Comparison of ENCODE assay signal across 2 cellular contexts in genomic region chr7:76201732-76202665, GRCh38.
TF ChIP-seq lines count a peak whose summit lies in the region.

A gene with protein sequence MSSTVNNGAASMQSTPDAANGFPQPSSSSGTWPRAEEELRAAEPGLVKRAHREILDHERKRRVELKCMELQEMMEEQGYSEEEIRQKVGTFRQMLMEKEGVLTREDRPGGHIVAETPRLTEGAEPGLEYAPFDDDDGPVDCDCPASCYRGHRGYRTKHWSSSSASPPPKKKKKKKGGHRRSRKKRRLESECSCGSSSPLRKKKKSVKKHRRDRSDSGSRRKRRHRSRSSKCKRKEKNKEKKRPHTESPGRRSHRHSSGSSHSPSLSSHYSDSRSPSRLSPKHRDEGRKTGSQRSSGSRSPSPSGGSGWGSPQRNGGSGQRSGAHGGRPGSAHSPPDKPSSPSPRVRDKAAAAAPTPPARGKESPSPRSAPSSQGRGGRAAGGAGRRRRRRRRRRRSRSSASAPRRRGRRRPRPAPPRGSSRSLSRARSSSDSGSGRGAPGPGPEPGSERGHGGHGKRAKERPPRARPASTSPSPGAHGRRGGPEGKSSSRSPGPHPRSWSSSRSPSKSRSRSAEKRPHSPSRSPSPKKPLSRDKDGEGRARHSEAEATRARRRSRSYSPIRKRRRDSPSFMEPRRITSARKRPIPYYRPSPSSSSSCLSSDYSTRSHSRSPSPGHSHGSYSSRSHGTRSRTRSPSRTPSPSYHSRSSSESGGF (plus strand): TSS chr7:76201896. CDS start chr7:76235067, 33,171 bp downstream.

TF ChIP-seq in GM12891, 5 proteins besides CTCF, POLR2A, EP300 and RAD21:
- TF ChIP-seq POU2F2 (IDR thresholded peaks at IDR 0.05; ENCODE audit: low read depth, low read length) (0 out of 2 replicates have a peak, but pooled peaks have one; percentile 11), POLR2AphosphoS5 (IDR thresholded peaks at IDR 0.05; ENCODE audit: low read depth, low read length) (no peak)

TF ChIP-seq in H1, 55 proteins besides CTCF, POLR2A, EP300 and RAD21:
- TF ChIP-seq, protein P1, sequence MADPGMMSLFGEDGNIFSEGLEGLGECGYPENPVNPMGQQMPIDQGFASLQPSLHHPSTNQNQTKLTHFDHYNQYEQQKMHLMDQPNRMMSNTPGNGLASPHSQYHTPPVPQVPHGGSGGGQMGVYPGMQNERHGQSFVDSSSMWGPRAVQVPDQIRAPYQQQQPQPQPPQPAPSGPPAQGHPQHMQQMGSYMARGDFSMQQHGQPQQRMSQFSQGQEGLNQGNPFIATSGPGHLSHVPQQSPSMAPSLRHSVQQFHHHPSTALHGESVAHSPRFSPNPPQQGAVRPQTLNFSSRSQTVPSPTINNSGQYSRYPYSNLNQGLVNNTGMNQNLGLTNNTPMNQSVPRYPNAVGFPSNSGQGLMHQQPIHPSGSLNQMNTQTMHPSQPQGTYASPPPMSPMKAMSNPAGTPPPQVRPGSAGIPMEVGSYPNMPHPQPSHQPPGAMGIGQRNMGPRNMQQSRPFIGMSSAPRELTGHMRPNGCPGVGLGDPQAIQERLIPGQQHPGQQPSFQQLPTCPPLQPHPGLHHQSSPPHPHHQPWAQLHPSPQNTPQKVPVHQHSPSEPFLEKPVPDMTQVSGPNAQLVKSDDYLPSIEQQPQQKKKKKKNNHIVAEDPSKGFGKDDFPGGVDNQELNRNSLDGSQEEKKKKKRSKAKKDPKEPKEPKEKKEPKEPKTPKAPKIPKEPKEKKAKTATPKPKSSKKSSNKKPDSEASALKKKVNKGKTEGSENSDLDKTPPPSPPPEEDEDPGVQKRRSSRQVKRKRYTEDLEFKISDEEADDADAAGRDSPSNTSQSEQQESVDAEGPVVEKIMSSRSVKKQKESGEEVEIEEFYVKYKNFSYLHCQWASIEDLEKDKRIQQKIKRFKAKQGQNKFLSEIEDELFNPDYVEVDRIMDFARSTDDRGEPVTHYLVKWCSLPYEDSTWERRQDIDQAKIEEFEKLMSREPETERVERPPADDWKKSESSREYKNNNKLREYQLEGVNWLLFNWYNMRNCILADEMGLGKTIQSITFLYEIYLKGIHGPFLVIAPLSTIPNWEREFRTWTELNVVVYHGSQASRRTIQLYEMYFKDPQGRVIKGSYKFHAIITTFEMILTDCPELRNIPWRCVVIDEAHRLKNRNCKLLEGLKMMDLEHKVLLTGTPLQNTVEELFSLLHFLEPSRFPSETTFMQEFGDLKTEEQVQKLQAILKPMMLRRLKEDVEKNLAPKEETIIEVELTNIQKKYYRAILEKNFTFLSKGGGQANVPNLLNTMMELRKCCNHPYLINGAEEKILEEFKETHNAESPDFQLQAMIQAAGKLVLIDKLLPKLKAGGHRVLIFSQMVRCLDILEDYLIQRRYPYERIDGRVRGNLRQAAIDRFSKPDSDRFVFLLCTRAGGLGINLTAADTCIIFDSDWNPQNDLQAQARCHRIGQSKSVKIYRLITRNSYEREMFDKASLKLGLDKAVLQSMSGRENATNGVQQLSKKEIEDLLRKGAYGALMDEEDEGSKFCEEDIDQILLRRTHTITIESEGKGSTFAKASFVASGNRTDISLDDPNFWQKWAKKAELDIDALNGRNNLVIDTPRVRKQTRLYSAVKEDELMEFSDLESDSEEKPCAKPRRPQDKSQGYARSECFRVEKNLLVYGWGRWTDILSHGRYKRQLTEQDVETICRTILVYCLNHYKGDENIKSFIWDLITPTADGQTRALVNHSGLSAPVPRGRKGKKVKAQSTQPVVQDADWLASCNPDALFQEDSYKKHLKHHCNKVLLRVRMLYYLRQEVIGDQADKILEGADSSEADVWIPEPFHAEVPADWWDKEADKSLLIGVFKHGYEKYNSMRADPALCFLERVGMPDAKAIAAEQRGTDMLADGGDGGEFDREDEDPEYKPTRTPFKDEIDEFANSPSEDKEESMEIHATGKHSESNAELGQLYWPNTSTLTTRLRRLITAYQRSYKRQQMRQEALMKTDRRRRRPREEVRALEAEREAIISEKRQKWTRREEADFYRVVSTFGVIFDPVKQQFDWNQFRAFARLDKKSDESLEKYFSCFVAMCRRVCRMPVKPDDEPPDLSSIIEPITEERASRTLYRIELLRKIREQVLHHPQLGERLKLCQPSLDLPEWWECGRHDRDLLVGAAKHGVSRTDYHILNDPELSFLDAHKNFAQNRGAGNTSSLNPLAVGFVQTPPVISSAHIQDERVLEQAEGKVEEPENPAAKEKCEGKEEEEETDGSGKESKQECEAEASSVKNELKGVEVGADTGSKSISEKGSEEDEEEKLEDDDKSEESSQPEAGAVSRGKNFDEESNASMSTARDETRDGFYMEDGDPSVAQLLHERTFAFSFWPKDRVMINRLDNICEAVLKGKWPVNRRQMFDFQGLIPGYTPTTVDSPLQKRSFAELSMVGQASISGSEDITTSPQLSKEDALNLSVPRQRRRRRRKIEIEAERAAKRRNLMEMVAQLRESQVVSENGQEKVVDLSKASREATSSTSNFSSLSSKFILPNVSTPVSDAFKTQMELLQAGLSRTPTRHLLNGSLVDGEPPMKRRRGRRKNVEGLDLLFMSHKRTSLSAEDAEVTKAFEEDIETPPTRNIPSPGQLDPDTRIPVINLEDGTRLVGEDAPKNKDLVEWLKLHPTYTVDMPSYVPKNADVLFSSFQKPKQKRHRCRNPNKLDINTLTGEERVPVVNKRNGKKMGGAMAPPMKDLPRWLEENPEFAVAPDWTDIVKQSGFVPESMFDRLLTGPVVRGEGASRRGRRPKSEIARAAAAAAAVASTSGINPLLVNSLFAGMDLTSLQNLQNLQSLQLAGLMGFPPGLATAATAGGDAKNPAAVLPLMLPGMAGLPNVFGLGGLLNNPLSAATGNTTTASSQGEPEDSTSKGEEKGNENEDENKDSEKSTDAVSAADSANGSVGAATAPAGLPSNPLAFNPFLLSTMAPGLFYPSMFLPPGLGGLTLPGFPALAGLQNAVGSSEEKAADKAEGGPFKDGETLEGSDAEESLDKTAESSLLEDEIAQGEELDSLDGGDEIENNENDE (IDR thresholded peaks at IDR 0.05; ENCODE audit: insufficient replicate concordance, low read length): no peak
- TF ChIP-seq HDAC6 (IDR thresholded peaks at IDR 0.05; ENCODE audit: low read depth, low read length) (no peak), TAF7 (optimal IDR thresholded peaks at IDR 0.05; ENCODE audit: borderline replicate concordance, low read depth, low read length) (peak; percentile 84), TEAD4 (IDR thresholded peaks at IDR 0.05; ENCODE audit: low read depth, low read length) (peak; percentile 40; the same call in 1 of the 2 replicates), HDAC2 (IDR thresholded peaks at IDR 0.05; ENCODE audit: borderline replicate concordance in 1 of 2, low read depth in 2 of 2, low read length in 2 of 2) (peak; percentile 58 to 91; a peak in 2 of 4 replicates), TCF12 (IDR thresholded peaks at IDR 0.05; ENCODE audit: low read depth, low read length) (0 out of 2 replicates have a peak, but pooled peaks have one; percentile 53), MAFK (IDR thresholded peaks at IDR 0.05; ENCODE audit: low read depth, low read length) (no peak), CREB1 (IDR thresholded peaks at IDR 0.05) (peak; percentile 67), EGR1 (IDR thresholded peaks at IDR 0.05; ENCODE audit: borderline replicate concordance, low read depth, low read length) (peak; percentile 98), YY1 (IDR thresholded peaks at IDR 0.05; ENCODE audit: low read depth, low read length) (peak; percentile 14; the same call in 1 of the 2 replicates), SIX5 (IDR thresholded peaks at IDR 0.05; ENCODE audit: low read depth, low read length) (no peak), GABPA (IDR thresholded peaks at IDR 0.05; ENCODE audit: borderline replicate concordance, insufficient read depth, low read length) (peak; percentile 65; the same call in 1 of the 2 replicates), JUND (IDR thresholded peaks at IDR 0.05; ENCODE audit: low read length) (peak; percentile 58; the same call in 1 of the 2 replicates), NANOG (IDR thresholded peaks at IDR 0.05; ENCODE audit: insufficient read depth, low read depth, low read length, poor library complexity, severe bottlenecking) (peak; percentile 60), RFX5 (IDR thresholded peaks at IDR 0.05; ENCODE audit: borderline replicate concordance, low read depth, low read length) (0 out of 2 replicates have a peak, but pooled peaks have one; percentile 39), SP2 (IDR thresholded peaks at IDR 0.05; ENCODE audit: low read length) (peak; percentile 91), SIN3A (conservative IDR thresholded peaks at IDR 0.05 in 1 of 2, IDR thresholded peaks at IDR 0.05 in 1 of 2; ENCODE audit: low read depth in 1 of 2, low read length in 2 of 2) (peak; percentile 93 to 98; a peak in 3 of 4 replicates)
- TF ChIP-seq, protein P2, sequence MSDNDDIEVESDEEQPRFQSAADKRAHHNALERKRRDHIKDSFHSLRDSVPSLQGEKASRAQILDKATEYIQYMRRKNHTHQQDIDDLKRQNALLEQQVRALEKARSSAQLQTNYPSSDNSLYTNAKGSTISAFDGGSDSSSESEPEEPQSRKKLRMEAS (IDR thresholded peaks at IDR 0.05): peak; percentile 70; the same call in 1 of the 2 replicates
